ENCODE assay signal across 18 cellular contexts in the genomic region with DNA sequence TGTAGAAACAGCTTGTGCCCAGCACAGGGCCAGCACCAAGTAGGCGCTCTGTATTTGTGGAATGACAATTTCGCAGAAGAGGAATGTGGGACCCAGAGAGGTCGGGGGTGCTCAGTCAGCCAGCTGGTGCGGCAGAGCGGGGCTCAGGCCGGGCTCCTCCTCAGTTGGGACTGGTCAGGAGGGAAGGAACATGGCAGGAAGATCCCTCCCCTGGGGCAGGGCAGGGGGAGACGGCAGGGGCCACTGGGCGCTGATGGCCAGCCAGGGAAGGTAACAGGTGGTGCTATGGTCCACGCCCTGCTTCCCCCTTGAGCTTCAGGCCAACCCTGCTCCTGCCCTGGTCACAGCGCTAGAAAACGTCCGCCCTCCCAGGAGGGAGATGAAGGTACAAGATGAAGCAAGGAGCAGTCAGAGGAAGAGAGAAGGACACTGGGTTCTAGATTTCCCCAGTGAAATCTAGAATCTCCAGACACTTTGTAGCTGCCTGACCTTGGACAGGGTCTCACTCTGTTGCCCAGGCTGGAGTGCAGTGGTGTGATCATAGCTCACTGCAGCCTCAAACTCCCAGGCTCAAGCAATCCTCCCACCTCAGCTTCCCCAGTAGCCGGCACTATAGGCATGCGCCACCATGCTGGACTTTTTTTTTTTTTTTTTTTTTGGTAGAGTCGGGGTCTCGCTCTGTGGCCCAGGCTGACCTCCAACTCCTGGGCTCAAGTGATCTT. TPM values are rescaled to one million over a fixed set of nuclear protein-coding genes. Genes with fewer than 3 reads are reported as not detected.
DNase-seq lines count a peak whose midpoint lies in the region; ATAC-seq, FAIRE-seq and TF ChIP-seq lines count a peak whose summit lies in the region.
"Had no signal": no experiment of that assay in that cellular context is flagged by ENCODE, and none has a peak within 500 bp of the region (broad histone marks: within the 10 kb centered on the region; RNA-seq: fewer than 3 reads in every experiment).

No MANE protein-coding gene starts in this region.

- TF ChIP-seq RAD21 in GM12878 (IDR thresholded peaks at IDR 0.05; ENCODE audit: insufficient read depth, low read depth, low read length) = no peak

- peaks cover 41% of the 10 kb centered on the region for H3K4me1 ChIP-seq in GM12878 (ENCODE audit: control insufficient read depth, insufficient read depth, low read length)
- peaks cover 40% of the 10 kb centered on the region for H3K4me1 ChIP-seq in mesodermal cell (ENCODE audit: control insufficient read depth, insufficient read depth, low read length, poor library complexity, severe bottlenecking)
- peaks cover 39% of the 10 kb centered on the region for H3K4me1 ChIP-seq in suprapubic skin

- TF ChIP-seq CTCF in GM12878 (IDR thresholded peaks at IDR 0.05 in 2 of 3, conservative IDR thresholded peaks at IDR 0.05 in 1 of 3; ENCODE audit: control insufficient read depth in 2 of 3, extremely low read depth in 1 of 3, insufficient read depth in 1 of 3, low read depth in 3 of 3, low read length in 3 of 3) = no peak
- no peak for TF ChIP-seq CTCF in suprapubic skin (IDR thresholded peaks at IDR 0.05)

- H4K20me1 ChIP-seq in GM12878 (ENCODE audit: control insufficient read depth, insufficient read depth) = no peaks in the 10 kb centered on the region

- H3K9ac ChIP-seq in GM12878 (ENCODE audit: control insufficient read depth, insufficient read depth, low read length) = 0 out of 2 replicates have a peak overlapping the region, but pooled peaks have one; percentile 62

- H3K4me3 Mint-ChIP-seq in activated naive CD4-positive, alpha-beta T cell treated with anti-CD3 and anti-CD28 coated beads, Interleukin-2, amount 50 U/mL, for 24 hours = no peak overlapping the region
- H3K4me3 Mint-ChIP-seq: activated T-cell treated with anti-CD3 and anti-CD28 coated beads, Interleukin-2, amount 50 U/mL, for 24 hours; brain had no signal

- no peak overlapping the region; the same call in 1 of the 2 replicates for H3K4me2 ChIP-seq in GM12878 (ENCODE audit: control insufficient read depth, insufficient read depth)

- DNase-seq in activated naive CD4-positive, alpha-beta T cell treated with anti-CD3 and anti-CD28 coated beads, Interleukin-2, amount 50 U/mL, for 16 hours = no peak
- no peak for DNase-seq in GM12878 (ENCODE audit: low read depth, low spot score)
- no peak for DNase-seq in suprapubic skin (ENCODE audit: low spot score in 2 of 2)
- no peak for DNase-seq in stimulated activated CD4-positive, alpha-beta T cell treated with anti-CD3 and anti-CD28 coated beads, Interleukin-4, amount 100 ng/mL, for 1 hour
- DNase-seq in H54 (ENCODE audit: insufficient read length, low spot score) = no peak
- no peak for DNase-seq in iPS-NIHi11 (ENCODE audit: low spot score)
- DNase-seq: activated T-cell treated with anti-CD3 and anti-CD28 coated beads, Interleukin-2, amount 50 U/mL, for 24 hours; kidney glomerular epithelial cell; NCI-H2029 treated with DMSO at 0.1 percent for 48 hours; NCI-H774; SHP77; stimulated activated CD4-positive, alpha-beta T cell treated with anti-CD3 and anti-CD28 coated beads, Interleukin-12 subunit alpha, Interleukin-12 subunit beta, amount 100 ng/mL, for 4 hours had no signal

- H3K4me3 ChIP-seq in GM12878 = no peak overlapping the region
- H3K4me3 ChIP-seq in mesodermal cell (ENCODE audit: extremely low read depth, insufficient read depth, low read length, poor library complexity, severe bottlenecking) = no peak overlapping the region
- H3K4me3 ChIP-seq in suprapubic skin = no peak overlapping the region

- FAIRE-seq in GM12878 (lab: Jason Lieb, UNC) (no peak), H54 (lab: Jason Lieb, UNC) (no peak)
- FAIRE-seq: endometrium had no signal

- in situ Hi-C loops in GM12878 (cut with MboI) = no loop called here

- peak overlapping the region; percentile 80 for H3K27ac Mint-ChIP-seq in activated naive CD4-positive, alpha-beta T cell treated with anti-CD3 and anti-CD28 coated beads, Interleukin-2, amount 50 U/mL, for 24 hours
- H3K27ac Mint-ChIP-seq: activated T-cell treated with anti-CD3 and anti-CD28 coated beads, Interleukin-2, amount 50 U/mL, for 24 hours had no signal

- no peak for TF ChIP-seq EP300 in GM12878 (IDR thresholded peaks at IDR 0.05; ENCODE audit: borderline replicate concordance in 1 of 2, control insufficient read depth in 1 of 2, low read depth in 2 of 2, low read length in 2 of 2)
- no peak for TF ChIP-seq EP300 in suprapubic skin (IDR thresholded peaks at IDR 0.05)

- peak overlapping the region; percentile 78 for H3K27ac ChIP-seq in GM12878 (ENCODE audit: control insufficient read depth, insufficient read depth)
- H3K27ac ChIP-seq in mesodermal cell (ENCODE audit: low read depth, low read length, severe bottlenecking) = peak overlapping the region; percentile 29
- H3K27ac ChIP-seq in suprapubic skin = peak overlapping the region; percentile 10
- H3K27ac ChIP-seq: VCaP had no signal

- H3K9me3 Mint-ChIP-seq in activated naive CD4-positive, alpha-beta T cell treated with anti-CD3 and anti-CD28 coated beads, Interleukin-2, amount 50 U/mL, for 24 hours = no peaks in the 10 kb centered on the region
- H3K9me3 Mint-ChIP-seq: activated T-cell treated with anti-CD3 and anti-CD28 coated beads, Interleukin-2, amount 50 U/mL, for 24 hours; brain had no signal

- CTCF ChIA-PET in GM12878 (lab: Yijun Ruan, JAX) = interaction anchor here (0.7 to 5.0 kb wide), 10 partner anchors 9 to 774 kb away, joined by 3 to 40 read pairs (median 4); partner anchors contain the start of genes ATG13 and SPI1

- no peaks in the 10 kb centered on the region; the same call in 1 of the 2 replicates for H3K79me2 ChIP-seq in GM12878 (ENCODE audit: control insufficient read depth, insufficient read depth, low read length)

- H3K36me3 Mint-ChIP-seq in activated naive CD4-positive, alpha-beta T cell treated with anti-CD3 and anti-CD28 coated beads, Interleukin-2, amount 50 U/mL, for 24 hours = no peaks in the 10 kb centered on the region
- H3K36me3 Mint-ChIP-seq: brain had no signal

- no peak for TF ChIP-seq POLR2A in GM12878 (IDR thresholded peaks at IDR 0.05; ENCODE audit: low read depth, low read length)
- no peak for TF ChIP-seq POLR2A in suprapubic skin (IDR thresholded peaks at IDR 0.05)
- no peak for TF ChIP-seq POLR2A in H54 (IDR thresholded peaks at IDR 0.05; ENCODE audit: low read depth, low read length)

- ATAC-seq in GM12878 = no peak

- SMC1A ChIA-PET in GM12878 (lab: Charles Lee; ENCODE audit: uncharacterized antibody, unreplicated experiment) = interaction anchor here (1.1 to 5.0 kb wide), 5 partner anchors 8 to 20 kb away, joined by 4 to 36 read pairs (median 11); partner anchors contain the start of gene SPI1

- BruUV-seq in GM12878 (replicated peaks; lab: Mats Ljungman, UMichigan) = no TSS peak

- H2AFZ ChIP-seq in GM12878 (ENCODE audit: control insufficient read depth, low read depth, low read length) = no peak overlapping the region

- no peaks in the 10 kb centered on the region for H3K9me3 ChIP-seq in GM12878 (replicated peaks; ENCODE audit: control insufficient read depth, insufficient read depth, low read length)
- no peaks in the 10 kb centered on the region for H3K9me3 ChIP-seq in mesodermal cell (ENCODE audit: control insufficient read depth, low read length)
- H3K9me3 ChIP-seq in suprapubic skin = no peaks in the 10 kb centered on the region

- H3K27me3 Mint-ChIP-seq in activated naive CD4-positive, alpha-beta T cell treated with anti-CD3 and anti-CD28 coated beads, Interleukin-2, amount 50 U/mL, for 24 hours = no peaks in the 10 kb centered on the region
- H3K27me3 Mint-ChIP-seq: activated T-cell treated with anti-CD3 and anti-CD28 coated beads, Interleukin-2, amount 50 U/mL, for 24 hours; brain had no signal

- peaks cover 56% of the 10 kb centered on the region for H3K4me1 Mint-ChIP-seq in activated naive CD4-positive, alpha-beta T cell treated with anti-CD3 and anti-CD28 coated beads, Interleukin-2, amount 50 U/mL, for 24 hours
- H3K4me1 Mint-ChIP-seq: brain had no signal

- H3K27me3 ChIP-seq in GM12878 (replicated peaks in 1 of 2; ENCODE audit: control insufficient read depth in 2 of 2, insufficient read depth in 2 of 2, low read length in 1 of 2) (no peaks in the 10 kb centered on the region), suprapubic skin (no peaks in the 10 kb centered on the region)

- intact Hi-C loops in GM12878 (cut with micrococcal nuclease; ENCODE audit: unreplicated experiment) = no loop called here

- POLR2A ChIA-PET in GM12878 (lab: Charles Lee) = interaction anchor here (0.6 to 8.5 kb wide), 8 partner anchors 8 to 349 kb away, joined by 3 to 94 read pairs (median 4); partner anchors contain the start of genes ACP2, SLC39A13 and SPI1

- H3K36me3 ChIP-seq in GM12878 (ENCODE audit: control insufficient read depth in 2 of 2, insufficient read depth in 2 of 2, low read length in 1 of 2) = no peaks in the 10 kb centered on the region; a peak in 1 of 4 replicates
- no peaks in the 10 kb centered on the region for H3K36me3 ChIP-seq in mesodermal cell (ENCODE audit: control insufficient read depth, insufficient read depth, low read length)
- no peaks in the 10 kb centered on the region for H3K36me3 ChIP-seq in suprapubic skin

- RAD21 ChIA-PET in GM12878 (lab: Charles Lee; ENCODE audit: unreplicated experiment) = interaction anchor here (1.1 to 3.7 kb wide), 4 partner anchors 8 to 18 kb away, joined by 3 to 21 read pairs (median 16); partner anchors contain the start of gene SPI1

- 85% methylated on average over 14 of the region's 16 CpGs for WGBS in GM12878 (ENCODE audit: insufficient coverage, insufficient replicate concordance, low lambda C conversion rate, missing lambda C conversion rate)
- WGBS in mesodermal cell (ENCODE audit: insufficient coverage in 2 of 2), 2 experiments = 95 to 99% methylated on average over 11 to 14 of the region's 16 CpGs
- WGBS in suprapubic skin = 90% methylated on average over 16 of the region's 16 CpGs

RNA-seq across cellular contexts. Expression of gene SPI1, which starts 13.5 kb away (rescaled TPM):
- 8.7 and 10.3 TPM in 2 replicates for total RNA-seq in GM12878 (2013; cell fraction: nucleolus; rRNA removed)
- total RNA-seq in GM12878 (2014; rRNA removed) = 19.9 and 25.9 TPM in 2 replicates
- 5.9 and 6.5 TPM in 2 replicates for total RNA-seq in GM12878 (2014; rRNA removed; fragmentation: Illumina TruSeq; extraction: Trizol)
- total RNA-seq in GM12878 (2021) = 29.5 and 31.1 TPM in 2 replicates
- polyA plus RNA-seq in GM12878 (2011; ENCODE audit: low read depth) = 7.3 TPM
- 3.6 and 10.2 TPM in 2 replicates for polyA plus RNA-seq in GM12878 (2011; rRNA removed)
- polyA plus RNA-seq in GM12878 (2011; cell fraction: cytosol; rRNA removed) = 13.4 and 15.8 TPM in 2 replicates
- polyA plus RNA-seq in GM12878 (2011; cell fraction: nucleus; rRNA removed) = 13.8 and 20.3 TPM in 2 replicates
- polyA plus RNA-seq in GM12878 (2012) = 26.5 and 28.6 TPM in 2 replicates
- polyA plus RNA-seq in GM12878 (2014; fragmentation: Illumina TruSeq; extraction: Trizol) = 1.3 and 8.8 TPM in 2 replicates
- polyA plus RNA-seq in GM12878 (2014; fragmentation: Nextera tagmentation; extraction: Ambion mirVana) = under 1 TPM; 0.05 to 0.08 TPM
- 24.5 and 30.2 TPM in 2 replicates for polyA plus RNA-seq in GM12878 (2014; rRNA removed)
- polyA plus RNA-seq in GM12878 (2016; fragmentation: Nextera tagmentation; extraction: Ambion mirVana) = 10 to 100 TPM in 1 of 2 experiments, 1 to 10 TPM in 1; 9.2 to 15.0 TPM
- polyA minus RNA-seq in GM12878 (2011; rRNA and poly(A)+ RNA removed) = 9.1 and 16.5 TPM in 2 replicates
- polyA minus RNA-seq in GM12878 (2011; cell fraction: cytosol; rRNA and poly(A)+ RNA removed) = 7.7 and 13.2 TPM in 2 replicates
- 4.6 and 9.6 TPM in 2 replicates for polyA minus RNA-seq in GM12878 (2011; cell fraction: nucleus; rRNA and poly(A)+ RNA removed)
- polyA plus RNA-seq in mesodermal cell (2013, experiment 1 of 2) = 0.33 TPM
- not detected for polyA plus RNA-seq in mesodermal cell (2013, experiment 2 of 2)
- 10 to 100 TPM in 2 of 4 donors, 1 to 10 TPM in 2; 4.7 to 13.4 (median 9.8) TPM for total RNA-seq in suprapubic skin
- polyA plus RNA-seq: AG04450 had no signal

RNA-seq across cellular contexts. Expression of gene SLC39A13, which starts 16.5 kb away (rescaled TPM):
- total RNA-seq in GM12878 (2013; cell fraction: nucleolus; rRNA removed) = 7.2 and 9.7 TPM in 2 replicates
- 11.3 and 14.5 TPM in 2 replicates for total RNA-seq in GM12878 (2014; rRNA removed)
- 3.3 and 3.6 TPM in 2 replicates for total RNA-seq in GM12878 (2014; rRNA removed; fragmentation: Illumina TruSeq; extraction: Trizol)
- total RNA-seq in GM12878 (2021) = 14.5 and 15.0 TPM in 2 replicates
- 3.5 TPM for polyA plus RNA-seq in GM12878 (2011; ENCODE audit: low read depth)
- 2.0 and 4.2 TPM in 2 replicates for polyA plus RNA-seq in GM12878 (2011; rRNA removed)
- 6.3 and 12.0 TPM in 2 replicates for polyA plus RNA-seq in GM12878 (2011; cell fraction: cytosol; rRNA removed)
- 51.1 and 51.6 TPM in 2 replicates for polyA plus RNA-seq in GM12878 (2011; cell fraction: nucleus; rRNA removed)
- 11.0 and 11.1 TPM in 2 replicates for polyA plus RNA-seq in GM12878 (2012)
- 2.1 and 3.2 TPM in 2 replicates for polyA plus RNA-seq in GM12878 (2014; fragmentation: Illumina TruSeq; extraction: Trizol)
- polyA plus RNA-seq in GM12878 (2014; fragmentation: Nextera tagmentation; extraction: Ambion mirVana) = under 1 TPM; 0.23 to 0.60 TPM
- polyA plus RNA-seq in GM12878 (2014; rRNA removed) = 19.8 and 20.4 TPM in 2 replicates
- polyA plus RNA-seq in GM12878 (2016; fragmentation: Nextera tagmentation; extraction: Ambion mirVana) = 1 to 10 TPM; 8.4 to 8.9 TPM
- 2.6 and 4.5 TPM in 2 replicates for polyA minus RNA-seq in GM12878 (2011; rRNA and poly(A)+ RNA removed)
- 2.3 and 2.4 TPM in 2 replicates for polyA minus RNA-seq in GM12878 (2011; cell fraction: cytosol; rRNA and poly(A)+ RNA removed)
- 4.6 and 7.7 TPM in 2 replicates for polyA minus RNA-seq in GM12878 (2011; cell fraction: nucleus; rRNA and poly(A)+ RNA removed)
- 49.3 TPM for polyA plus RNA-seq in mesodermal cell (2013, experiment 1 of 2)
- polyA plus RNA-seq in mesodermal cell (2013, experiment 2 of 2) = 39.5 TPM
- total RNA-seq in suprapubic skin = 10 to 100 TPM; 45.5 to 53.8 (median 52.3) TPM

RNA-seq across cellular contexts. Expression of gene PSMC3, which starts 34.4 kb away (rescaled TPM):
- total RNA-seq in GM12878 (2013; cell fraction: nucleolus; rRNA removed) = 43.7 and 52.4 TPM in 2 replicates
- total RNA-seq in GM12878 (2014; rRNA removed) (112 and 114 TPM in 2 replicates), GM12878 (2014; rRNA removed; fragmentation: Illumina TruSeq; extraction: Trizol) (180 and 181 TPM in 2 replicates), GM12878 (2021) (144 and 157 TPM in 2 replicates), suprapubic skin (100 to 1,000 TPM in 3 of 4 donors, 10 to 100 TPM in 1; 52.5 to 124 (median 103) TPM)
- polyA plus RNA-seq in GM12878 (2011; ENCODE audit: low read depth) = 116 TPM
- polyA plus RNA-seq in GM12878 (2011; rRNA removed) (143 and 159 TPM in 2 replicates), GM12878 (2014; fragmentation: Illumina TruSeq; extraction: Trizol) (245 and 283 TPM in 2 replicates), GM12878 (2014; fragmentation: Nextera tagmentation; extraction: Ambion mirVana) (10 to 100 TPM; 39.5 to 54.3 TPM), GM12878 (2014; rRNA removed) (153 TPM in 2 replicates), GM12878 (2016; fragmentation: Nextera tagmentation; extraction: Ambion mirVana) (100 to 1,000 TPM; 256 to 289 TPM)
- polyA plus RNA-seq in GM12878 (2011; cell fraction: cytosol; rRNA removed) = 118 and 142 TPM in 2 replicates
- 78.3 and 128 TPM in 2 replicates for polyA plus RNA-seq in GM12878 (2011; cell fraction: nucleus; rRNA removed)
- polyA plus RNA-seq in GM12878 (2012) = 90.1 and 134 TPM in 2 replicates
- 89.2 and 147 TPM in 2 replicates for polyA minus RNA-seq in GM12878 (2011; rRNA and poly(A)+ RNA removed)
- 26.3 and 35.2 TPM in 2 replicates for polyA minus RNA-seq in GM12878 (2011; cell fraction: cytosol; rRNA and poly(A)+ RNA removed)
- 29.3 and 50.7 TPM in 2 replicates for polyA minus RNA-seq in GM12878 (2011; cell fraction: nucleus; rRNA and poly(A)+ RNA removed)
- 153 TPM for polyA plus RNA-seq in mesodermal cell (2013, experiment 1 of 2)
- 143 TPM for polyA plus RNA-seq in mesodermal cell (2013, experiment 2 of 2)

RNA-seq across cellular contexts. Expression of gene MYBPC3, which starts 39.4 kb away (rescaled TPM):
- total RNA-seq in GM12878 (2013; cell fraction: nucleolus; rRNA removed) = not detected in 2 replicates
- 0.05 TPM in 1 of 2 replicates, not detected in the other for total RNA-seq in GM12878 (2014; rRNA removed)
- not detected in 2 replicates for total RNA-seq in GM12878 (2014; rRNA removed; fragmentation: Illumina TruSeq; extraction: Trizol)
- not detected in 2 replicates for total RNA-seq in GM12878 (2021)
- polyA plus RNA-seq in GM12878 (2011; ENCODE audit: low read depth) = not detected
- 0.03 TPM in 1 of 2 replicates, not detected in the other for polyA plus RNA-seq in GM12878 (2011; rRNA removed)
- polyA plus RNA-seq in GM12878 (2011; cell fraction: cytosol; rRNA removed) = 0.05 and 0.06 TPM in 2 replicates
- 0.16 and 0.30 TPM in 2 replicates for polyA plus RNA-seq in GM12878 (2011; cell fraction: nucleus; rRNA removed)
- polyA plus RNA-seq in GM12878 (2012) = 0.04 and 0.08 TPM in 2 replicates
- 0.03 TPM in 1 of 2 replicates, not detected in the other for polyA plus RNA-seq in GM12878 (2014; fragmentation: Illumina TruSeq; extraction: Trizol)
- polyA plus RNA-seq in GM12878 (2014; fragmentation: Nextera tagmentation; extraction: Ambion mirVana) = not detected
- polyA plus RNA-seq in GM12878 (2014; rRNA removed) = 0.06 TPM in 1 of 2 replicates, not detected in the other
- polyA plus RNA-seq in GM12878 (2016; fragmentation: Nextera tagmentation; extraction: Ambion mirVana) = under 1 TPM in 1 of 2 experiments, not detected in 1; 0.08 TPM
- 0.05 TPM in 1 of 2 replicates, not detected in the other for polyA minus RNA-seq in GM12878 (2011; rRNA and poly(A)+ RNA removed)
- not detected in 2 replicates for polyA minus RNA-seq in GM12878 (2011; cell fraction: cytosol; rRNA and poly(A)+ RNA removed)
- polyA minus RNA-seq in GM12878 (2011; cell fraction: nucleus; rRNA and poly(A)+ RNA removed) = not detected in 2 replicates
- polyA plus RNA-seq in mesodermal cell (2013, experiment 1 of 2) = not detected
- not detected for polyA plus RNA-seq in mesodermal cell (2013, experiment 2 of 2)
- under 1 TPM in 2 of 4 donors, not detected in 2; 0.21 to 0.57 TPM for total RNA-seq in suprapubic skin
- polyA plus RNA-seq: AG04450 had no signal

RNA-seq across cellular contexts. Expression of gene RAPSN, which starts 57.1 kb away (rescaled TPM):
- not detected in 2 replicates for total RNA-seq in GM12878 (2013; cell fraction: nucleolus; rRNA removed)
- 0.23 and 0.27 TPM in 2 replicates for total RNA-seq in GM12878 (2014; rRNA removed)
- total RNA-seq in GM12878 (2014; rRNA removed; fragmentation: Illumina TruSeq; extraction: Trizol) = 0.09 and 0.13 TPM in 2 replicates
- 0.15 and 0.27 TPM in 2 replicates for total RNA-seq in GM12878 (2021)
- polyA plus RNA-seq in GM12878 (2011; ENCODE audit: low read depth) = not detected
- 0.08 and 0.09 TPM in 2 replicates for polyA plus RNA-seq in GM12878 (2011; rRNA removed)
- polyA plus RNA-seq in GM12878 (2011; cell fraction: cytosol; rRNA removed) = 0.07 TPM in 1 of 2 replicates, not detected in the other
- polyA plus RNA-seq in GM12878 (2011; cell fraction: nucleus; rRNA removed) = 0.23 and 0.48 TPM in 2 replicates
- polyA plus RNA-seq in GM12878 (2012) = 0.08 and 0.91 TPM in 2 replicates
- not detected in 2 replicates for polyA plus RNA-seq in GM12878 (2014; fragmentation: Illumina TruSeq; extraction: Trizol)
- polyA plus RNA-seq in GM12878 (2014; fragmentation: Nextera tagmentation; extraction: Ambion mirVana) = not detected
- 0.28 TPM in 1 of 2 replicates, not detected in the other for polyA plus RNA-seq in GM12878 (2014; rRNA removed)
- polyA plus RNA-seq in GM12878 (2016; fragmentation: Nextera tagmentation; extraction: Ambion mirVana) = not detected
- polyA minus RNA-seq in GM12878 (2011; rRNA and poly(A)+ RNA removed) = 0.31 TPM in 1 of 2 replicates, not detected in the other
- polyA minus RNA-seq in GM12878 (2011; cell fraction: cytosol; rRNA and poly(A)+ RNA removed) = not detected in 2 replicates
- polyA minus RNA-seq in GM12878 (2011; cell fraction: nucleus; rRNA and poly(A)+ RNA removed) = 0.12 and 1.1 TPM in 2 replicates
- not detected for polyA plus RNA-seq in mesodermal cell (2013, experiment 1 of 2)
- polyA plus RNA-seq in mesodermal cell (2013, experiment 2 of 2) = not detected
- 1 to 10 TPM in 2 of 4 donors, under 1 TPM in 1, not detected in 1; 0.59 to 4.6 (median 1.0) TPM for total RNA-seq in suprapubic skin
- polyA plus RNA-seq: AG04450 had no signal

Comparison
In these comparisons a context has a peak if more than half of its experiments do, and no peak if none do; other contexts are left out.
1. H3K27ac ChIP-seq: peak in every context shown above with its lines; median percentile 78 in GM12878; 29 in mesodermal cell; 10 in suprapubic skin.